In genomic region chr21:26512664-26513063, GRCh38 we compare ENCODE assay signal across 27 cellular contexts.
"Had no signal": no experiment of that assay in that cellular context is flagged by ENCODE, and none has a peak within 500 bp of the region (broad histone marks: within the 10 kb centered on the region; RNA-seq: fewer than 3 reads in every experiment).

No MANE protein-coding gene starts in this region.

- H3K9ac ChIP-seq: neural progenitor cell had no signal

- ATAC-seq: left lobe of liver; mucosa of descending colon; natural killer cell treated with Interleukin-12 subunit alpha and Interleukin-12 subunit beta and Interleukin-15 and Interleukin-18, amount 100 ng/mL, for 72 hours; sciatic nerve; stimulated activated effector memory CD8-positive, alpha-beta T cell treated with anti-CD3 and anti-CD28 coated beads, Interleukin-12 subunit alpha, Interleukin-12 subunit beta, amount 100 ng/mL, for 72 hours had no signal

- H3K27ac Mint-ChIP-seq: mesothelial cell of epicardium; naive B cell; natural killer cell treated with Interleukin-12 subunit alpha and Interleukin-12 subunit beta and Interleukin-15 and Interleukin-18, amount 100 ng/mL, for 72 hours; neural progenitor cell; stimulated activated effector memory CD8-positive, alpha-beta T cell treated with anti-CD3 and anti-CD28 coated beads, Interleukin-12 subunit alpha, Interleukin-12 subunit beta, amount 100 ng/mL, for 72 hours; type B pancreatic cell had no signal

- H3K36me3 ChIP-seq: esophagus muscularis mucosa, neural progenitor cell, prostate gland, right atrium auricular region, stomach, tibial artery, uterus had no signal

- H3K9me3 Mint-ChIP-seq: mesothelial cell of epicardium, naive B cell, neural progenitor cell, type B pancreatic cell had no signal

- H3K27me3 Mint-ChIP-seq: naive B cell; natural killer cell treated with Interleukin-12 subunit alpha and Interleukin-12 subunit beta and Interleukin-15 and Interleukin-18, amount 100 ng/mL, for 72 hours; type B pancreatic cell had no signal

- H3K4me2 ChIP-seq: neural progenitor cell, smooth muscle cell had no signal

- H3K27ac ChIP-seq: coronary artery, esophagus muscularis mucosa, neural progenitor cell, prostate gland, right atrium auricular region, stomach, tibial artery, uterus had no signal

- H3K36me3 Mint-ChIP-seq: mesothelial cell of epicardium; naive B cell; natural killer cell treated with Interleukin-12 subunit alpha and Interleukin-12 subunit beta and Interleukin-15 and Interleukin-18, amount 100 ng/mL, for 72 hours; stimulated activated effector memory CD8-positive, alpha-beta T cell treated with anti-CD3 and anti-CD28 coated beads, Interleukin-12 subunit alpha, Interleukin-12 subunit beta, amount 100 ng/mL, for 72 hours; type B pancreatic cell had no signal

- H3K4me1 ChIP-seq: esophagus muscularis mucosa, neural progenitor cell, prostate gland, tibial artery, uterus had no signal

- H3K27me3 ChIP-seq: esophagus muscularis mucosa, neural progenitor cell, right atrium auricular region, stomach, tibial artery, uterus had no signal

- H3K4me3 Mint-ChIP-seq: mesothelial cell of epicardium; naive B cell; natural killer cell treated with Interleukin-12 subunit alpha and Interleukin-12 subunit beta and Interleukin-15 and Interleukin-18, amount 100 ng/mL, for 72 hours; neural progenitor cell; stimulated activated effector memory CD8-positive, alpha-beta T cell treated with anti-CD3 and anti-CD28 coated beads, Interleukin-12 subunit alpha, Interleukin-12 subunit beta, amount 100 ng/mL, for 72 hours; type B pancreatic cell had no signal

- H3K4me3 ChIP-seq: coronary artery, esophagus muscularis mucosa, lung, mucosa of descending colon, neural progenitor cell, prostate gland, right atrium auricular region, smooth muscle cell, stomach, tibial artery, uterus had no signal

- H3K4me1 Mint-ChIP-seq: mesothelial cell of epicardium; naive B cell; neural progenitor cell; stimulated activated effector memory CD8-positive, alpha-beta T cell treated with anti-CD3 and anti-CD28 coated beads, Interleukin-12 subunit alpha, Interleukin-12 subunit beta, amount 100 ng/mL, for 72 hours had no signal

- H3K9me3 ChIP-seq: esophagus muscularis mucosa, mucosa of descending colon, prostate gland, right atrium auricular region, stomach, tibial artery, uterus had no signal

- DNase-seq: effector memory CD4-positive, alpha-beta T cell; foreskin melanocyte; head of caudate nucleus; kidney; mesenchymal stem cell; mucosa of descending colon; naive B cell; stimulated activated CD4-positive, alpha-beta T cell treated with anti-CD3 and anti-CD28 coated beads, Interleukin-12 subunit alpha, Interleukin-12 subunit beta, amount 100 ng/mL, for 4 hours; stimulated activated CD4-positive, alpha-beta T cell treated with anti-CD3 and anti-CD28 coated beads, Interleukin-2, amount 100 ng/mL, for 24 hours; stimulated activated CD4-positive, alpha-beta T cell treated with anti-CD3 and anti-CD28 coated beads, Interleukin-4, amount 100 ng/mL, for 24 hours; stimulated activated naive CD4-positive, alpha-beta T cell treated with Interleukin-2 at 50 U/mL for 16 hours; stomach; tibial artery; uterus had no signal

- H2AFZ ChIP-seq: neural progenitor cell had no signal
